Comparison of ENCODE assay signal across 21 cellular contexts in genomic region chr19:5216141-5216847, GRCh38.
"Had no signal": no experiment of that assay in that cellular context is flagged by ENCODE, and none has a peak within 500 bp of the region (broad histone marks: within the 10 kb centered on the region; RNA-seq: fewer than 3 reads in every experiment).

No MANE protein-coding gene starts in this region.

- H3K27me3 ChIP-seq: body of pancreas, neutrophil, stomach, upper lobe of right lung had no signal

- H3K36me3 Mint-ChIP-seq: activated naive CD8-positive, alpha-beta T cell had no signal

- H3K27me3 Mint-ChIP-seq: activated CD4-positive, alpha-beta memory T cell treated with anti-CD3 and anti-CD28 coated beads, Interleukin-2, amount 10 ng/mL, durations not matched to agents 7 days and 5 days; activated naive CD8-positive, alpha-beta T cell; naive thymus-derived CD8-positive, alpha-beta T cell had no signal

- H3K9me3 Mint-ChIP-seq: naive thymus-derived CD8-positive, alpha-beta T cell had no signal

- H3K4me3 ChIP-seq: body of pancreas, mucosa of descending colon, stomach, thoracic aorta, upper lobe of right lung had no signal

- H3K27ac ChIP-seq: body of pancreas, neutrophil, stomach, thoracic aorta, upper lobe of right lung had no signal

- H3K4me1 ChIP-seq: body of pancreas, stomach, upper lobe of right lung had no signal

- H3K9me3 ChIP-seq: body of pancreas, mucosa of descending colon, neutrophil, thoracic aorta, upper lobe of right lung had no signal

- H3K27ac Mint-ChIP-seq: activated CD4-positive, alpha-beta memory T cell treated with anti-CD3 and anti-CD28 coated beads, Interleukin-2, amount 10 ng/mL, durations not matched to agents 7 days and 5 days; activated naive CD8-positive, alpha-beta T cell had no signal

- H3K4me3 Mint-ChIP-seq: activated CD4-positive, alpha-beta memory T cell treated with anti-CD3 and anti-CD28 coated beads, Interleukin-2, amount 10 ng/mL, durations not matched to agents 7 days and 5 days; activated naive CD8-positive, alpha-beta T cell had no signal

- ATAC-seq: body of pancreas; left lobe of liver; mucosa of descending colon; naive thymus-derived CD8-positive, alpha-beta T cell; upper lobe of right lung had no signal

- DNase-seq: activated CD4-positive, alpha-beta memory T cell treated with anti-CD3 and anti-CD28 coated beads, Interleukin-2, amount 10 ng/mL, durations not matched to agents 7 days and 5 days; activated CD4-positive, alpha-beta T cell treated with anti-CD3 and anti-CD28 coated beads for 4 hours; activated CD8-positive, alpha-beta memory T cell treated with anti-CD3 and anti-CD28 coated beads, Interleukin-2, amount 50 U/mL, for 4 hours; activated gamma-delta T cell; activated T-cell treated with anti-CD3 and anti-CD28 coated beads, Interleukin-2, amount 50 U/mL, for 48 hours; amygdala; body of pancreas; caudate nucleus; hippocampal formation; mammary epithelial cell; mucosa of descending colon; retina; stimulated activated CD4-positive, alpha-beta T cell treated with anti-CD3 and anti-CD28 coated beads, Interleukin-2, amount 100 ng/mL, for 48 hours; stomach; T-helper 2 cell; upper lobe of right lung had no signal

- H3K4me1 Mint-ChIP-seq: activated CD4-positive, alpha-beta memory T cell treated with anti-CD3 and anti-CD28 coated beads, Interleukin-2, amount 10 ng/mL, durations not matched to agents 7 days and 5 days had no signal
